ENCODE assay signal across 1 cellular context in the genomic region with DNA sequence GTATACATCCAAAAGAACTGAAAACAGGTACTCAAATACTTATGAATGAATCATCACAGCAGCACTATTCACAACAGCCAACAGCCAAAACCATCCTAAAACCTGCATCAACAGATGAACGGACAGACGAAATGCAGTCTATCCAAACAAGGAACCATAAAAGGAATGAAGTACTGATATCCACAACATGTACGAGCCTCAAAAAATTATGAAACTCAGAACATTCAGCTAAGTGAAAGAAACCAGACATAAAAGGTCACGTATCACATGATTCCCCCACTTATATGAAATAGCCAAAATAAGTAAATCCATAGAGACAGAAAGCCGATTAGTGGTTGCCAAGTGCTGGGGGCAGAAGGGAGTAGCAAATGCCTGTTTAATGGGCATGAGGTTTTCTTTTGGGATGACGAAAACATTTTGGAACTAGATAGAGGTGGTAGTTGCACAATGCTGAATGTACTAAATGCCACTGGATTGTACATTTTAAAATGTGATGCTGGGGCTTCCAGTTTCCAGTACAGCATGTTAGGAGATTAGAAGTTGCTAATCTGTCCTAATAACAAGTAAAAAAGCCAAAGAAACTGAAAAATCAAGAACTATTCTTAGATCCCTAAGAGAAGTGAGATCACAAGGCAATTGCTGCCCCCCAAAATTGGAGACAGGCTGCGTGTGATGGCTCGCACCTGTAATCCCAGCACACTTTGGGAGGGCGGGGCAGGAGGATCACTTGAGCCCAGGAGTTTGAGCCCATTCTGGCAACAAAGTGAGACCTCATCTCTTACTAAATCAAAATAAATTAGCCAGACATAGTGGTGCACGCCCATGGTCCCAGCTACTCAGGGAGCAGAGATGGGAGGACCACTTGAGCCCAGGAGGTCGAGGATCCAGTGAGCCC.
TF ChIP-seq lines count a peak whose summit lies in the region.

No MANE protein-coding gene starts in this region.

TF ChIP-seq in GM23338, 12 proteins besides CTCF, POLR2A, EP300 and RAD21 (continued from another document):
- TF ChIP-seq REST (IDR thresholded peaks at IDR 0.05; ENCODE audit: unreplicated experiment) (no peak), EZH2 (IDR thresholded peaks at IDR 0.05; ENCODE audit: low read depth, unreplicated experiment) (no peak), JUNB (IDR thresholded peaks at IDR 0.05; ENCODE audit: unreplicated experiment) (no peak), ZNF331 (CRISPR knock-in tag; IDR thresholded peaks at IDR 0.05; ENCODE audit: low read depth) (no peak), POLR2AphosphoS5 (IDR thresholded peaks at IDR 0.05; ENCODE audit: low read depth) (no peak), ZNF114 (CRISPR knock-in tag; IDR thresholded peaks at IDR 0.05) (no peak), NANOG (IDR thresholded peaks at IDR 0.05; ENCODE audit: borderline replicate concordance) (no peak), CREB1 (CRISPR knock-in tag; IDR thresholded peaks at IDR 0.05; ENCODE audit: low read depth) (no peak)
- TF ChIP-seq, protein P1, sequence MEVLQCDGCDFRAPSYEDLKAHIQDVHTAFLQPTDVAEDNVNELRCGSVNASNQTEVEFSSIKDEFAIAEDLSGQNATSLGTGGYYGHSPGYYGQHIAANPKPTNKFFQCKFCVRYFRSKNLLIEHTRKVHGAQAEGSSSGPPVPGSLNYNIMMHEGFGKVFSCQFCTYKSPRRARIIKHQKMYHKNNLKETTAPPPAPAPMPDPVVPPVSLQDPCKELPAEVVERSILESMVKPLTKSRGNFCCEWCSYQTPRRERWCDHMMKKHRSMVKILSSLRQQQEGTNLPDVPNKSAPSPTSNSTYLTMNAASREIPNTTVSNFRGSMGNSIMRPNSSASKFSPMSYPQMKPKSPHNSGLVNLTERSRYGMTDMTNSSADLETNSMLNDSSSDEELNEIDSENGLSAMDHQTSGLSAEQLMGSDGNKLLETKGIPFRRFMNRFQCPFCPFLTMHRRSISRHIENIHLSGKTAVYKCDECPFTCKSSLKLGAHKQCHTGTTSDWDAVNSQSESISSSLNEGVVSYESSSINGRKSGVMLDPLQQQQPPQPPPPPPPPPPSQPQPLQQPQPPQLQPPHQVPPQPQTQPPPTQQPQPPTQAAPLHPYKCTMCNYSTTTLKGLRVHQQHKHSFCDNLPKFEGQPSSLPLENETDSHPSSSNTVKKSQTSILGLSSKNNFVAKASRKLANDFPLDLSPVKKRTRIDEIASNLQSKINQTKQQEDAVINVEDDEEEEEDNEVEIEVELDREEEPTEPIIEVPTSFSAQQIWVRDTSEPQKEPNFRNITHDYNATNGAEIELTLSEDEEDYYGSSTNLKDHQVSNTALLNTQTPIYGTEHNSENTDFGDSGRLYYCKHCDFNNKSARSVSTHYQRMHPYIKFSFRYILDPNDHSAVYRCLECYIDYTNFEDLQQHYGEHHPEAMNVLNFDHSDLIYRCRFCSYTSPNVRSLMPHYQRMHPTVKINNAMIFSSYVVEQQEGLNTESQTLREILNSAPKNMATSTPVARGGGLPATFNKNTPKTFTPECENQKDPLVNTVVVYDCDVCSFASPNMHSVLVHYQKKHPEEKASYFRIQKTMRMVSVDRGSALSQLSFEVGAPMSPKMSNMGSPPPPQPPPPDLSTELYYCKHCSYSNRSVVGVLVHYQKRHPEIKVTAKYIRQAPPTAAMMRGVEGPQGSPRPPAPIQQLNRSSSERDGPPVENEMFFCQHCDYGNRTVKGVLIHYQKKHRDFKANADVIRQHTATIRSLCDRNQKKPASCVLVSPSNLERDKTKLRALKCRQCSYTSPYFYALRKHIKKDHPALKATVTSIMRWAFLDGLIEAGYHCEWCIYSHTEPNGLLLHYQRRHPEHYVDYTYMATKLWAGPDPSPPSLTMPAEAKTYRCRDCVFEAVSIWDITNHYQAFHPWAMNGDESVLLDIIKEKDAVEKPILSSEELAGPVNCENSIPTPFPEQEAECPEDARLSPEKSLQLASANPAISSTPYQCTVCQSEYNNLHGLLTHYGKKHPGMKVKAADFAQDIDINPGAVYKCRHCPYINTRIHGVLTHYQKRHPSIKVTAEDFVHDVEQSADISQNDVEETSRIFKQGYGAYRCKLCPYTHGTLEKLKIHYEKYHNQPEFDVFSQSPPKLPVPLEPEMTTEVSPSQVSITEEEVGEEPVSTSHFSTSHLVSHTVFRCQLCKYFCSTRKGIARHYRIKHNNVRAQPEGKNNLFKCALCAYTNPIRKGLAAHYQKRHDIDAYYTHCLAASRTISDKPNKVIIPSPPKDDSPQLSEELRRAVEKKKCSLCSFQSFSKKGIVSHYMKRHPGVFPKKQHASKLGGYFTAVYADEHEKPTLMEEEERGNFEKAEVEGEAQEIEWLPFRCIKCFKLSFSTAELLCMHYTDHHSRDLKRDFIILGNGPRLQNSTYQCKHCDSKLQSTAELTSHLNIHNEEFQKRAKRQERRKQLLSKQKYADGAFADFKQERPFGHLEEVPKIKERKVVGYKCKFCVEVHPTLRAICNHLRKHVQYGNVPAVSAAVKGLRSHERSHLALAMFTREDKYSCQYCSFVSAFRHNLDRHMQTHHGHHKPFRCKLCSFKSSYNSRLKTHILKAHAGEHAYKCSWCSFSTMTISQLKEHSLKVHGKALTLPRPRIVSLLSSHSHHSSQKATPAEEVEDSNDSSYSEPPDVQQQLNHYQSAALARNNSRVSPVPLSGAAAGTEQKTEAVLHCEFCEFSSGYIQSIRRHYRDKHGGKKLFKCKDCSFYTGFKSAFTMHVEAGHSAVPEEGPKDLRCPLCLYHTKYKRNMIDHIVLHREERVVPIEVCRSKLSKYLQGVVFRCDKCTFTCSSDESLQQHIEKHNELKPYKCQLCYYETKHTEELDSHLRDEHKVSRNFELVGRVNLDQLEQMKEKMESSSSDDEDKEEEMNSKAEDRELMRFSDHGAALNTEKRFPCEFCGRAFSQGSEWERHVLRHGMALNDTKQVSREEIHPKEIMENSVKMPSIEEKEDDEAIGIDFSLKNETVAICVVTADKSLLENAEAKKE (CRISPR knock-in tag; IDR thresholded peaks at IDR 0.05) = no peak
